Comparison of ENCODE assay signal across 8 cellular contexts in the genomic region with DNA sequence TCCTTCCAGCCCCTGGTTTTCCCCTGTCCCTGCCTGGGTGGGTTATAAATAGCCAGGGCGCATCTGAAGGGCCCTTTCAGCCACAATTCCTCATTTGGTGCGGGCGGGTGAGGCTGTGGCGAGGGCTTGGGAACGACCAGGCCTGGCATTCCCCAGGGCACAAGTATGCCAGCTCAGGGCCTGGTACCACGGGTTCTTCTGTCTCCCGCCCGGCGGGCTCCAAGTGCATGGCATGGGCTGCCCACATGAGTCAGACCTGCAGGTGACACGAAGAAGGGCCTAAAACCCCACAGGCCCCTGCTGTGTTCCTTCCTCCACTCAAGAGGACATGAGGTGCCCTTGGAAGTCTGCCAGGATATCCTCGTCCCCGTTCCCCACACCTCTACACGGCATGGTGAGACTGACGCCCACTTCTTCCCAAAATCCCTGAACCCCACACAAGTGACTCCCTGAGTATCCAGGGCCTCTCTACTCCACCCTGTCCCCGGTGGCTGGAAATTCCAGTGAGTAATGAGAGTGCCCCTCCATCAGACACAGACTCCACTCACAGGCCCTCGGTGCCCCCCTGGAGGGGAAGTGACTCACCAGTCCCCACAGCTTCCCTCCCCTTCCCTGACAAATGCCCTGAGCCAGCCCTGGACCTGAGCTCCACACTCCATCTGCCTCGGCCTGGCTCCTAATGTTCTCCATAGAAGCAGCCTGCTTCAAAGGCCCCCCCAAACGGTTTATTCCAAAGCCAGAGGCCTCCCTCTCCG.
DNase-seq lines count a peak whose midpoint lies in the region; ATAC-seq, FAIRE-seq and TF ChIP-seq lines count a peak whose summit lies in the region.

No MANE protein-coding gene starts in this region.

- peaks cover 38% of the 10 kb centered on the region for H3K4me1 Mint-ChIP-seq in Calu3 (ENCODE audit: low read depth, unreplicated experiment)
- H3K4me1 Mint-ChIP-seq in activated T-helper 2 cell treated with anti-CD3 and anti-CD28 coated beads, Interferon-gamma antibody, Interleukin-2, Interleukin-4, amounts not matched to agents 10 μg/mL and 5 μg/mL and 100 μg/mL, durations not matched to agents 14 hours and 24 hours and 36 hours (ENCODE audit: low read depth), result peaks cover 41% of the 10 kb centered on the region

- FAIRE-seq in GM12892 (lab: Jason Lieb, UNC), result no peak

- peak overlapping the region; percentile 86 for H3K4me3 Mint-ChIP-seq in Calu3 (ENCODE audit: low read depth, unreplicated experiment)
- peak overlapping the region; percentile 49 for H3K4me3 Mint-ChIP-seq in activated T-helper 2 cell treated with anti-CD3 and anti-CD28 coated beads, Interferon-gamma antibody, Interleukin-2, Interleukin-4, amounts not matched to agents 10 μg/mL and 5 μg/mL and 100 μg/mL, durations not matched to agents 14 hours and 24 hours and 36 hours (ENCODE audit: low read depth)

- intact Hi-C loops in Calu3 (cut with micrococcal nuclease; ENCODE audit: unreplicated experiment), result no loop called here
- intact Hi-C loops in activated T-helper 2 cell treated with anti-CD3 and anti-CD28 coated beads, Interferon-gamma antibody, Interleukin-2, Interleukin-4, amounts not matched to agents 10 μg/mL and 5 μg/mL and 100 μg/mL, durations not matched to agents 14 hours and 24 hours and 36 hours (cut with micrococcal nuclease), result no loop called here
- intact Hi-C loops in left cardiac atrium (cut with DNase I), result no loop called here

- peaks cover 60% of the 10 kb centered on the region for H3K36me3 Mint-ChIP-seq in Calu3 (ENCODE audit: insufficient read depth, unreplicated experiment)
- peaks cover 3% of the 10 kb centered on the region for H3K36me3 Mint-ChIP-seq in activated T-helper 2 cell treated with anti-CD3 and anti-CD28 coated beads, Interferon-gamma antibody, Interleukin-2, Interleukin-4, amounts not matched to agents 10 μg/mL and 5 μg/mL and 100 μg/mL, durations not matched to agents 14 hours and 24 hours and 36 hours (ENCODE audit: low read depth)

- no peak overlapping the region for H3K4me3 ChIP-seq in retinal pigment epithelial cell (ENCODE audit: low read length)

- no peak for TF ChIP-seq POLR2A in GM12892 (IDR thresholded peaks at IDR 0.05; ENCODE audit: low read depth, low read length)

- CTCF ChIA-PET in Calu3 (lab: Charles Lee), result interaction anchor here (0.5 to 2.3 kb wide), 4 partner anchors 12 to 165 kb away, joined by 3 to 10 read pairs (median 7); no protein-coding TSS in a partner anchor

- H3K9me3 Mint-ChIP-seq in Calu3 (ENCODE audit: low read depth, unreplicated experiment), result no peaks in the 10 kb centered on the region
- H3K9me3 Mint-ChIP-seq in activated T-helper 2 cell treated with anti-CD3 and anti-CD28 coated beads, Interferon-gamma antibody, Interleukin-2, Interleukin-4, amounts not matched to agents 10 μg/mL and 5 μg/mL and 100 μg/mL, durations not matched to agents 14 hours and 24 hours and 36 hours, result no peaks in the 10 kb centered on the region

- peak overlapping the region; percentile 98 for H3K27ac Mint-ChIP-seq in Calu3 (ENCODE audit: unreplicated experiment)
- H3K27ac Mint-ChIP-seq in activated T-helper 2 cell treated with anti-CD3 and anti-CD28 coated beads, Interferon-gamma antibody, Interleukin-2, Interleukin-4, amounts not matched to agents 10 μg/mL and 5 μg/mL and 100 μg/mL, durations not matched to agents 14 hours and 24 hours and 36 hours, result peak overlapping the region; percentile 42

- in situ Hi-C loops in KBM-7 (cut with MboI; ENCODE audit: low pct_unique_long_range_greater_than_20kb, low sequenced_read_pairs), result no loop called here

- no TSS peak for BruUV-seq in Calu3 (replicated peaks; lab: Mats Ljungman, UMichigan)

- peak; percentile 10 to 52 for ATAC-seq in left cardiac atrium

- H3K27me3 Mint-ChIP-seq in Calu3 (ENCODE audit: unreplicated experiment), result no peaks in the 10 kb centered on the region
- no peaks in the 10 kb centered on the region for H3K27me3 Mint-ChIP-seq in activated T-helper 2 cell treated with anti-CD3 and anti-CD28 coated beads, Interferon-gamma antibody, Interleukin-2, Interleukin-4, amounts not matched to agents 10 μg/mL and 5 μg/mL and 100 μg/mL, durations not matched to agents 14 hours and 24 hours and 36 hours (ENCODE audit: low read depth)

- TF ChIP-seq CTCF in Calu3 (IDR thresholded peaks at IDR 0.05; ENCODE audit: unreplicated experiment), result no peak
- TF ChIP-seq CTCF in retinal pigment epithelial cell (conservative IDR thresholded peaks at IDR 0.05; ENCODE audit: low read depth, low read length), result no peak

- peak; percentile 84 for DNase-seq in Calu3
- peak; percentile 77 for DNase-seq in KBM-7
- no peak for DNase-seq in activated T-helper 2 cell treated with anti-CD3 and anti-CD28 coated beads, Interferon-gamma antibody, Interleukin-2, Interleukin-4, amounts not matched to agents 10 μg/mL and 5 μg/mL and 100 μg/mL, durations not matched to agents 14 hours and 24 hours and 36 hours (ENCODE audit: low spot score)
- DNase-seq in left cardiac atrium, result peak; percentile 83
- DNase-seq in retinal pigment epithelial cell (ENCODE audit: low read depth), result peak; percentile 82
- no peak for DNase-seq in activated CD4-positive, CD25-positive, alpha-beta regulatory T cell treated with anti-CD3 and anti-CD28 coated beads, Interleukin-2, amount 50 U/mL, for 72 hours
- no peak for DNase-seq in NCI-H187 (lab: John Stamatoyannopoulos, UW)
- DNase-seq in GM12892 (ENCODE audit: insufficient read length), result no peak

Comparison
In these comparisons a context has a peak if more than half of its experiments do, and no peak if none do; other contexts are left out.
1. DNase-seq: peak in Calu3 (single experiment), KBM-7 (single experiment), left cardiac atrium (single experiment) and retinal pigment epithelial cell (single experiment); none in activated T-helper 2 cell treated with anti-CD3 and anti-CD28 coated beads, Interferon-gamma antibody, Interleukin-2, Interleukin-4, amounts not matched to agents 10 μg/mL and 5 μg/mL and 100 μg/mL, durations not matched to agents 14 hours and 24 hours and 36 hours (single experiment), activated CD4-positive, CD25-positive, alpha-beta regulatory T cell treated with anti-CD3 and anti-CD28 coated beads, Interleukin-2, amount 50 U/mL, for 72 hours (single experiment), NCI-H187 (0 of 2) and GM12892 (single experiment).